ENCODE assay signal across 1 cellular context in genomic region chr9:137663584-137663983, GRCh38.
TF ChIP-seq lines count a peak whose summit lies in the region.

No MANE protein-coding gene starts in this region.

TF ChIP-seq in WTC11, 78 proteins besides CTCF, POLR2A, EP300 and RAD21 (continued from another document):
- TF ChIP-seq, protein P1, sequence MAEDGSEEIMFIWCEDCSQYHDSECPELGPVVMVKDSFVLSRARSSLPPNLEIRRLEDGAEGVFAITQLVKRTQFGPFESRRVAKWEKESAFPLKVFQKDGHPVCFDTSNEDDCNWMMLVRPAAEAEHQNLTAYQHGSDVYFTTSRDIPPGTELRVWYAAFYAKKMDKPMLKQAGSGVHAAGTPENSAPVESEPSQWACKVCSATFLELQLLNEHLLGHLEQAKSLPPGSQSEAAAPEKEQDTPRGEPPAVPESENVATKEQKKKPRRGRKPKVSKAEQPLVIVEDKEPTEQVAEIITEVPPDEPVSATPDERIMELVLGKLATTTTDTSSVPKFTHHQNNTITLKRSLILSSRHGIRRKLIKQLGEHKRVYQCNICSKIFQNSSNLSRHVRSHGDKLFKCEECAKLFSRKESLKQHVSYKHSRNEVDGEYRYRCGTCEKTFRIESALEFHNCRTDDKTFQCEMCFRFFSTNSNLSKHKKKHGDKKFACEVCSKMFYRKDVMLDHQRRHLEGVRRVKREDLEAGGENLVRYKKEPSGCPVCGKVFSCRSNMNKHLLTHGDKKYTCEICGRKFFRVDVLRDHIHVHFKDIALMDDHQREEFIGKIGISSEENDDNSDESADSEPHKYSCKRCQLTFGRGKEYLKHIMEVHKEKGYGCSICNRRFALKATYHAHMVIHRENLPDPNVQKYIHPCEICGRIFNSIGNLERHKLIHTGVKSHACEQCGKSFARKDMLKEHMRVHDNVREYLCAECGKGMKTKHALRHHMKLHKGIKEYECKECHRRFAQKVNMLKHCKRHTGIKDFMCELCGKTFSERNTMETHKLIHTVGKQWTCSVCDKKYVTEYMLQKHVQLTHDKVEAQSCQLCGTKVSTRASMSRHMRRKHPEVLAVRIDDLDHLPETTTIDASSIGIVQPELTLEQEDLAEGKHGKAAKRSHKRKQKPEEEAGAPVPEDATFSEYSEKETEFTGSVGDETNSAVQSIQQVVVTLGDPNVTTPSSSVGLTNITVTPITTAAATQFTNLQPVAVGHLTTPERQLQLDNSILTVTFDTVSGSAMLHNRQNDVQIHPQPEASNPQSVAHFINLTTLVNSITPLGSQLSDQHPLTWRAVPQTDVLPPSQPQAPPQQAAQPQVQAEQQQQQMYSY (CRISPR knock-in tag; IDR thresholded peaks at IDR 0.05), result no peak
- TF ChIP-seq, protein P2, sequence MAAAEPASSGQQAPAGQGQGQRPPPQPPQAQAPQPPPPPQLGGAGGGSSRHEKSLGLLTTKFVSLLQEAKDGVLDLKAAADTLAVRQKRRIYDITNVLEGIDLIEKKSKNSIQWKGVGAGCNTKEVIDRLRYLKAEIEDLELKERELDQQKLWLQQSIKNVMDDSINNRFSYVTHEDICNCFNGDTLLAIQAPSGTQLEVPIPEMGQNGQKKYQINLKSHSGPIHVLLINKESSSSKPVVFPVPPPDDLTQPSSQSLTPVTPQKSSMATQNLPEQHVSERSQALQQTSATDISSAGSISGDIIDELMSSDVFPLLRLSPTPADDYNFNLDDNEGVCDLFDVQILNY (CRISPR knock-in tag; IDR thresholded peaks at IDR 0.05), result no peak
- TF ChIP-seq, protein P3, sequence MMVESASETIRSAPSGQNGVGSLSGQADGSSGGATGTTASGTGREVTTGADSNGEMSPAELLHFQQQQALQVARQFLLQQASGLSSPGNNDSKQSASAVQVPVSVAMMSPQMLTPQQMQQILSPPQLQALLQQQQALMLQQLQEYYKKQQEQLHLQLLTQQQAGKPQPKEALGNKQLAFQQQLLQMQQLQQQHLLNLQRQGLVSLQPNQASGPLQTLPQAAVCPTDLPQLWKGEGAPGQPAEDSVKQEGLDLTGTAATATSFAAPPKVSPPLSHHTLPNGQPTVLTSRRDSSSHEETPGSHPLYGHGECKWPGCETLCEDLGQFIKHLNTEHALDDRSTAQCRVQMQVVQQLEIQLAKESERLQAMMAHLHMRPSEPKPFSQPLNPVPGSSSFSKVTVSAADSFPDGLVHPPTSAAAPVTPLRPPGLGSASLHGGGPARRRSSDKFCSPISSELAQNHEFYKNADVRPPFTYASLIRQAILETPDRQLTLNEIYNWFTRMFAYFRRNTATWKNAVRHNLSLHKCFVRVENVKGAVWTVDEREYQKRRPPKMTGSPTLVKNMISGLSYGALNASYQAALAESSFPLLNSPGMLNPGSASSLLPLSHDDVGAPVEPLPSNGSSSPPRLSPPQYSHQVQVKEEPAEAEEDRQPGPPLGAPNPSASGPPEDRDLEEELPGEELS (CRISPR knock-in tag; IDR thresholded peaks at IDR 0.05), result no peak
- TF ChIP-seq PRRX2 (CRISPR knock-in tag; IDR thresholded peaks at IDR 0.05), result no peak
